In genomic region chr10:18615618-18616017, GRCh38 we compare ENCODE assay signal across 18 cellular contexts.
"Had no signal": no experiment of that assay in that cellular context is flagged by ENCODE, and none has a peak within 500 bp of the region (broad histone marks: within the 10 kb centered on the region; RNA-seq: fewer than 3 reads in every experiment).

No MANE protein-coding gene starts in this region.

- DNase-seq: activated CD4-positive, alpha-beta T cell treated with anti-CD3 and anti-CD28 coated beads for 36 hours; activated CD4-positive, alpha-beta T cell treated with anti-CD3 and anti-CD28 coated beads, Interleukin-2, amount 50 U/mL, for 48 hours; activated gamma-delta T cell; adrenal gland; body of pancreas; caudate nucleus; cortex of kidney; gastrocnemius medialis; head of caudate nucleus; left ventricle myocardium superior; mesenchymal stem cell; mucosa of descending colon; naive B cell had no signal

- H3K4me1 ChIP-seq: gastrocnemius medialis, neural progenitor cell, tibial nerve had no signal

- H2AFZ ChIP-seq: neural progenitor cell had no signal

- H3K9ac ChIP-seq: neural progenitor cell had no signal

- H3K4me2 ChIP-seq: neural progenitor cell had no signal

- ATAC-seq: activated CD4-positive, alpha-beta T cell treated with anti-CD3 and anti-CD28 coated beads for 36 hours; activated naive CD4-positive, alpha-beta T cell treated with anti-CD3 and anti-CD28 coated beads, Interleukin-2, amount 50 U/mL, for 72 hours; body of pancreas; left ventricle myocardium superior; mucosa of descending colon; WTC11 had no signal

- H3K9me3 ChIP-seq: adrenal gland, body of pancreas, gastrocnemius medialis, mucosa of descending colon, right atrium auricular region, tibial nerve had no signal

- H3K4me3 ChIP-seq: adrenal gland, body of pancreas, gastrocnemius medialis, mucosa of descending colon, neural progenitor cell, right atrium auricular region, tibial nerve had no signal

- H3K36me3 ChIP-seq: adrenal gland, gastrocnemius medialis, right atrium auricular region had no signal

- H3K27me3 ChIP-seq: adrenal gland, body of pancreas, gastrocnemius medialis, neural progenitor cell, right atrium auricular region, tibial nerve had no signal

- H3K27ac ChIP-seq: adrenal gland, body of pancreas, neural progenitor cell, right atrium auricular region, tibial nerve had no signal
